Comparison of ENCODE assay signal across 22 cellular contexts in genomic region chr4:7769308-7769841, GRCh38.
A peak's percentile ranks its signal among the peaks of the same experiment; 100 is the strongest.
DNase-seq lines count a peak whose midpoint lies in the region; ATAC-seq and TF ChIP-seq lines count a peak whose summit lies in the region.
"Had no signal": no experiment of that assay in that cellular context is flagged by ENCODE, and none has a peak within 500 bp of the region (broad histone marks: within the 10 kb centered on the region; RNA-seq: fewer than 3 reads in every experiment).

No MANE protein-coding gene starts in this region.

- ATAC-seq in right cardiac atrium (no peak), Right ventricle myocardium inferior (no peak), GM21737 (IDR thresholded peaks at IDR 0.05; ENCODE audit: unreplicated experiment) (no peak)
- ATAC-seq: sciatic nerve; stimulated activated memory B cell treated with anti-CD40 and anti-IgM and Interleukin-4, amounts not matched to agents 10 μg/mL and 1 μg/mL and 100 μg/mL, for 72 hours had no signal

- H3K4me3 ChIP-seq in right cardiac atrium (ENCODE audit: low read length) = no peak overlapping the region
- peak overlapping the region in 3 of 59 donors; percentile 16 to 20 (median 17) for H3K4me3 ChIP-seq in dorsolateral prefrontal cortex
- H3K4me3 ChIP-seq: adrenal gland, coronary artery, thoracic aorta had no signal

- H3K9me3 ChIP-seq in right cardiac atrium (ENCODE audit: control insufficient read depth, low read length) = no peaks in the 10 kb centered on the region
- H3K9me3 ChIP-seq: adrenal gland, thoracic aorta had no signal

- H3K4me1 ChIP-seq in right cardiac atrium (ENCODE audit: control insufficient read depth, insufficient read depth, low read length) = no peaks in the 10 kb centered on the region
- H3K4me1 ChIP-seq: adrenal gland had no signal

- intact Hi-C loops in right cardiac atrium (cut with DNase I) (no loop called here), Right ventricle myocardium inferior (cut with DNase I) (no loop called here), dorsolateral prefrontal cortex (cut with DNase I) (no loop called here)

- H3K27me3 ChIP-seq in right cardiac atrium (ENCODE audit: control insufficient read depth, insufficient read depth) (no peaks in the 10 kb centered on the region), dorsolateral prefrontal cortex (no peaks in the 10 kb centered on the region)
- H3K27me3 ChIP-seq: adrenal gland, brain microvascular endothelial cell had no signal

- WGBS in right cardiac atrium = 77% methylated on average over 13 of the region's 13 CpGs

- TF ChIP-seq CTCF in dorsolateral prefrontal cortex (IDR thresholded peaks at IDR 0.05 in 54 of 56, conservative IDR thresholded peaks at IDR 0.05 in 2 of 56; ENCODE audit: low read depth in 1 of 56, partially characterized antibody in 56 of 56) = no peak

- peak in 2 of 3 donors; percentile 13 to 35 for DNase-seq in right cardiac atrium
- DNase-seq in Right ventricle myocardium inferior (ENCODE audit: missing footprints) = no peak
- DNase-seq in NCI-H1694 treated with DMSO at 0.1 percent for 48 hours (lab: John Stamatoyannopoulos, UW) = peak; percentile 86
- DNase-seq in dorsolateral prefrontal cortex = peak in 3 of 10 donors; percentile 54 to 64 (median 59)
- no peak for DNase-seq in NCI-H1436 treated with DMSO at 0.1 percent for 48 hours (lab: John Stamatoyannopoulos, UW)
- DNase-seq: activated CD8-positive, alpha-beta memory T cell treated with anti-CD3 and anti-CD28 coated beads, Interleukin-2, amount 50 U/mL, for 48 hours; adrenal gland; brain microvascular endothelial cell; CD4-positive, alpha-beta T cell; foreskin fibroblast; IMR-90; mammary epithelial cell; NCI-H187 treated with DMSO at 0.1 percent for 48 hours; NCI-H526 treated with DMSO at 0.1 percent for 48 hours; SHP77 treated with DMSO at 0.1 percent for 48 hours; stimulated activated CD4-positive, alpha-beta T cell treated with anti-CD3 and anti-CD28 coated beads, Interleukin-4, amount 100 ng/mL, for 4 hours had no signal

- no peak overlapping the region for H3K27ac ChIP-seq in right cardiac atrium (ENCODE audit: low read length)
- peak overlapping the region in 38 of 59 donors; percentile 1 to 80 (median 55) for H3K27ac ChIP-seq in dorsolateral prefrontal cortex
- H3K27ac ChIP-seq in temporal lobe (ENCODE audit: low read depth, low read length) = peak overlapping the region; percentile 36
- H3K27ac ChIP-seq: adrenal gland, brain microvascular endothelial cell, coronary artery, thoracic aorta had no signal

Comparison
In these comparisons a context has a peak if more than half of its experiments do, and no peak if none do; other contexts are left out.
1. DNase-seq: peak in right cardiac atrium (2 of 3) and NCI-H1694 treated with DMSO at 0.1 percent for 48 hours (single experiment); none in Right ventricle myocardium inferior (single experiment) and NCI-H1436 treated with DMSO at 0.1 percent for 48 hours (single experiment).